ENCODE assay signal across 9 cellular contexts in the genomic region with DNA sequence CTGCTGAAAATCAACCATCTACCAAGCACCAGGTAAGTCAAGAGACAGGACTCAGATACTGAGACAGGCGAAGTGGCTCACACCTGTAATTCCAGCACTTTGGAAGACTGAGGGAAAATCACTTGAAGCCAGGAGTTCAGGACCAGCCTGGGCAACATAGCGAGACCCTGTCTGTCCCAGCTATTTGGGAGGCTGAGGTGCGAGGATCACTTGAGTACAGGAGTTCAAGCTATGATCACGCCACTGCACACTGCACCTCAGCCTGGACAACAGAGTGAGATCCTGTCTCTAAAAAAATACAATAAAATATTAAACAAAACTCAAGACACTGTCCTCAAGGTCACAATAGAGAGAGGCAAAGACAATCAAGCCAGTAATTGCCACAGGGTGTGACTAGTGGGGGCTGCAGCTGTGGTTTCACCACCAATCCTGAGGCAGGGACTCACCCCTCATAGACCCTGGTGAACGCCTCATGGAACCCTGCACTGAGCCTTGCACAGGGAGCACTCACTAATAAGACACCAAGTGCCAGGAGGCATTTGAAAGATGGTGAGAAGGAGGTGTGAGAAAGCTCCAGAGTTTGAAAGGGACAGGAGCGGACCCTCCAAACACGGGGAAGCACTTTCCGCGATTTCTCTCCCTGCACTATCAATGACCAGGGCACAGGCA. TPM values are rescaled to one million over a fixed set of nuclear protein-coding genes. Genes with fewer than 3 reads are reported as not detected.
DNase-seq lines count a peak whose midpoint lies in the region; ATAC-seq, FAIRE-seq and TF ChIP-seq lines count a peak whose summit lies in the region.
"Had no signal": no experiment of that assay in that cellular context is flagged by ENCODE, and none has a peak within 500 bp of the region (broad histone marks: within the 10 kb centered on the region; RNA-seq: fewer than 3 reads in every experiment).

No MANE protein-coding gene starts in this region.

- DNase-seq in GM06990 (ENCODE audit: extremely low read depth, insufficient read length) (no peak), OCI-LY7 (ENCODE audit: low spot score) (no peak), H1 (ENCODE audit: low read depth in 1 of 2, low spot score in 2 of 2) (no peak), osteoblast (ENCODE audit: insufficient read length, low spot score, missing footprints) (no peak), dedifferentiated amniotic fluid mesenchymal stem cell (ENCODE audit: extremely low spot score) (no peak), NCI-H1417 (lab: John Stamatoyannopoulos, UW) (no peak)
- DNase-seq: NCI-H1436 treated with DMSO at 0.1 percent for 48 hours had no signal

- H3K4me1 ChIP-seq in OCI-LY7 (ENCODE audit: insufficient read depth, low read length, poor library complexity, severe bottlenecking) (peaks cover 26% of the 10 kb centered on the region), H1 (replicated peaks in 1 of 4; ENCODE audit: control insufficient read depth in 3 of 4, insufficient read depth in 4 of 4, low read length in 3 of 4) (peaks cover 0 to 17% (median 7%) of the 10 kb centered on the region in 4 experiments; a peak in 6 of 7 replicates), osteoblast (ENCODE audit: insufficient read depth, low read length) (peaks cover 26% of the 10 kb centered on the region)

- H4K8ac ChIP-seq in H1 (ENCODE audit: extremely low read depth, insufficient read depth, low read length) = no peak overlapping the region; the same call in 1 of the 2 replicates

- H3K18ac ChIP-seq in H1 (ENCODE audit: extremely low read depth, low read length) = no peak overlapping the region

- H3K14ac ChIP-seq in H1 (ENCODE audit: insufficient read length) = no peak overlapping the region

- no peak overlapping the region for H2AK5ac ChIP-seq in H1 (ENCODE audit: low read depth, low read length)

- H3K36me3 ChIP-seq in GM06990 (ENCODE audit: control insufficient read depth, insufficient read depth, low read length) = peaks cover 41% of the 10 kb centered on the region
- H3K36me3 ChIP-seq in OCI-LY7 (ENCODE audit: insufficient read depth, low read length) = peaks cover 64% of the 10 kb centered on the region
- H3K36me3 ChIP-seq in H1 (ENCODE audit: control insufficient read depth in 2 of 4, insufficient read depth in 4 of 4, low read length in 3 of 4) = peaks cover 37 to 61% (median 51%) of the 10 kb centered on the region in 4 experiments
- H3K36me3 ChIP-seq in osteoblast (ENCODE audit: insufficient read depth, low read length) = peaks cover 54% of the 10 kb centered on the region

- peaks cover 10% of the 10 kb centered on the region for H3K23me2 ChIP-seq in H1 (ENCODE audit: low read depth, low read length)

- H3K27ac ChIP-seq in OCI-LY7 (ENCODE audit: low read depth, low read length, poor library complexity, severe bottlenecking) (no peak overlapping the region), H1 (ENCODE audit: low read depth, low read length) (no peak overlapping the region), osteoblast (ENCODE audit: low read depth, low read length) (peak overlapping the region; percentile 94)

- H3K9me3 ChIP-seq in OCI-LY7 (ENCODE audit: low read length) = no peaks in the 10 kb centered on the region
- H3K9me3 ChIP-seq in H1 (ENCODE audit: insufficient read depth in 2 of 2, low read depth in 1 of 2, low read length in 1 of 2) = no peaks in the 10 kb centered on the region
- no peaks in the 10 kb centered on the region for H3K9me3 ChIP-seq in osteoblast (ENCODE audit: low read depth, low read length)

- peak overlapping the region; percentile 75 for H3K4ac ChIP-seq in H1 (replicated peaks; ENCODE audit: insufficient read length, low read depth, low read length)

- no peak overlapping the region for H2BK20ac ChIP-seq in H1 (ENCODE audit: low read length)

- peak overlapping the region; percentile 96 for H3K4me2 ChIP-seq in OCI-LY7 (ENCODE audit: low read length)
- H3K4me2 ChIP-seq in H1 (ENCODE audit: insufficient read depth in 1 of 2, low read depth in 2 of 2, low read length in 2 of 2) = peak overlapping the region; percentile 97 to 99
- peak overlapping the region; percentile 98 for H3K4me2 ChIP-seq in osteoblast (ENCODE audit: insufficient read depth, low read length)

- POLR2A ChIA-PET in OCI-LY7 (lab: Charles Lee) (interaction anchor here (1.0 to 2.9 kb wide), 4 partner anchors 14 to 40 kb away, joined by 3 to 27 read pairs (median 7); a partner anchor contains a TSS), H1 (lab: Charles Lee; ENCODE audit: partially characterized antibody) (interaction anchor here (1.0 to 13.7 kb wide), 10 partner anchors 15 to 95 kb away, joined by 3 to 420 read pairs (median 12); a partner anchor contains a TSS)

- peaks cover 67% of the 10 kb centered on the region for H3K79me2 ChIP-seq in OCI-LY7 (ENCODE audit: insufficient read depth, low read depth, low read length)
- peaks cover 41 to 61% of the 10 kb centered on the region in 2 experiments for H3K79me2 ChIP-seq in H1 (ENCODE audit: control insufficient read depth in 1 of 2, insufficient read depth in 2 of 2, low read length in 2 of 2)
- H3K79me2 ChIP-seq in osteoblast (ENCODE audit: insufficient read depth, low read length) = peaks cover 63% of the 10 kb centered on the region

- no peak for TF ChIP-seq RAD21 in H1 (IDR thresholded peaks at IDR 0.05 in 1 of 2, conservative IDR thresholded peaks at IDR 0.05 in 1 of 2; ENCODE audit: low read depth in 2 of 2, low read length in 2 of 2)

- CTCF ChIA-PET in OCI-LY7 (lab: Charles Lee; ENCODE audit: unreplicated experiment) (interaction anchor here (0.5 to 2.2 kb wide), 3 partner anchors 10 to 21 kb away, joined by 3 to 7 read pairs (median 6); no protein-coding TSS in a partner anchor), H1 (lab: Charles Lee; ENCODE audit: partially characterized antibody) (interaction anchor here (0.9 to 7.4 kb wide), 8 partner anchors 8 to 57 kb away, joined by 3 to 85 read pairs (median 10); a partner anchor contains a TSS)

- no peak overlapping the region for H3K23ac ChIP-seq in H1 (ENCODE audit: insufficient read length)

- H3K79me1 ChIP-seq in H1 (ENCODE audit: low read depth, low read length) = peaks cover 31% of the 10 kb centered on the region

- H3K4me3 ChIP-seq in GM06990 (replicated peaks; ENCODE audit: low read depth, low read length) = peak overlapping the region; percentile 82
- H3K4me3 ChIP-seq in OCI-LY7 (ENCODE audit: low read depth, low read length, poor library complexity, severe bottlenecking) = peak overlapping the region; percentile 85
- H3K4me3 ChIP-seq in H1 (ENCODE audit: extremely low read depth in 1 of 4, insufficient read depth in 2 of 4, low read depth in 3 of 4, low read length in 4 of 4) = peak overlapping the region; percentile 75 to 97 (median 94)
- H3K4me3 ChIP-seq in osteoblast (ENCODE audit: insufficient read depth, low read length) = peak overlapping the region; percentile 96

- no peak for TF ChIP-seq EP300 in H1 (IDR thresholded peaks at IDR 0.05; ENCODE audit: borderline replicate concordance in 1 of 2, low read depth in 2 of 2, low read length in 2 of 2)

- H3K27me3 ChIP-seq in GM06990 (replicated peaks; ENCODE audit: control insufficient read depth, insufficient read depth, low read length) (no peaks in the 10 kb centered on the region), H1 (replicated peaks in 1 of 4; ENCODE audit: control insufficient read depth in 3 of 4, extremely low read depth in 1 of 4, insufficient read depth in 3 of 4, low read length in 3 of 4) (no peaks in the 10 kb centered on the region), osteoblast (ENCODE audit: insufficient read depth, low read length) (no peaks in the 10 kb centered on the region)

- intact Hi-C loops in OCI-LY7 (cut with micrococcal nuclease; ENCODE audit: unreplicated experiment) = no loop called here

- ATAC-seq in GM21723 (IDR thresholded peaks at IDR 0.05; ENCODE audit: unreplicated experiment) (no peak), GM21737 (IDR thresholded peaks at IDR 0.05; ENCODE audit: unreplicated experiment) (no peak)

- 81% methylated on average over 9 of the region's 9 CpGs; no CpG with 5 or more reads in 1 of the 2 experiments for WGBS in H1 (ENCODE audit: extremely low coverage in 1 of 2, insufficient coverage in 1 of 2, insufficient read length in 1 of 2, insufficient replicate concordance in 2 of 2, low coverage in 1 of 2, low lambda C conversion rate in 2 of 2, missing lambda C conversion rate in 1 of 2), 2 experiments

- no peak overlapping the region for H4K91ac ChIP-seq in H1 (replicated peaks; ENCODE audit: insufficient read length, low read length)

- no peak overlapping the region for H2AFZ ChIP-seq in OCI-LY7 (ENCODE audit: low read length)
- H2AFZ ChIP-seq in H1 (ENCODE audit: low read length) = no peak overlapping the region
- no peak overlapping the region for H2AFZ ChIP-seq in osteoblast (ENCODE audit: low read length)

- H3K9me2 ChIP-seq in OCI-LY7 (ENCODE audit: insufficient read depth, low read length) = no peaks in the 10 kb centered on the region

- H4K20me1 ChIP-seq in OCI-LY7 (ENCODE audit: insufficient read depth, low read length) (peaks cover 47% of the 10 kb centered on the region), H1 (replicated peaks in 1 of 2; ENCODE audit: control insufficient read depth in 1 of 2, insufficient read depth in 2 of 2, low read length in 2 of 2) (peaks cover 35 to 40% of the 10 kb centered on the region in 2 experiments), osteoblast (ENCODE audit: insufficient read depth, low read length) (peaks cover 54% of the 10 kb centered on the region)

- H2BK15ac ChIP-seq in H1 (ENCODE audit: low read length) = no peak overlapping the region

- no peak for TF ChIP-seq POLR2A in H1 (IDR thresholded peaks at IDR 0.05; ENCODE audit: control extremely low read depth in 1 of 2, low read depth in 2 of 2, low read length in 2 of 2)

- peak overlapping the region in 3 of 4 experiments; percentile 87 to 94 (median 93); a peak in 6 of 7 replicates for H3K9ac ChIP-seq in H1 (replicated peaks in 1 of 4; ENCODE audit: extremely low read depth in 1 of 4, low read depth in 3 of 4, low read length in 3 of 4)

- H3K56ac ChIP-seq in H1 (replicated peaks; ENCODE audit: insufficient read length, low read depth, low read length) = no peak overlapping the region

- H4K5ac ChIP-seq in H1 (ENCODE audit: insufficient read length, low read depth, low read length) = no peak overlapping the region

- H2BK120ac ChIP-seq in H1 (replicated peaks; ENCODE audit: low read depth, low read length) = no peak overlapping the region

- TF ChIP-seq CTCF in GM06990 (IDR thresholded peaks at IDR 0.05; ENCODE audit: insufficient read depth, low read length, poor library complexity, severe bottlenecking) (no peak), OCI-LY7 (conservative IDR thresholded peaks at IDR 0.05; ENCODE audit: low read length) (no peak), H1 (IDR thresholded peaks at IDR 0.05; ENCODE audit: control extremely low read depth in 1 of 3, insufficient read depth in 1 of 3, low read depth in 1 of 3, low read length in 3 of 3) (no peak), osteoblast (IDR thresholded peaks at IDR 0.05; ENCODE audit: extremely low read depth, low read depth, low read length) (no peak)

- no peak for FAIRE-seq in H1 (lab: Jason Lieb, UNC)

- peak overlapping the region; percentile 50; the same call in 1 of the 2 replicates for H2BK5ac ChIP-seq in H1 (ENCODE audit: low read depth, low read length)

- no peak overlapping the region for H2BK12ac ChIP-seq in H1 (ENCODE audit: low read depth, low read length)

- no TSS peak for BruUV-seq in OCI-LY7 (replicated peaks; lab: Mats Ljungman, UMichigan)

RNA-seq across cellular contexts. Expression of a gene that starts 1.7 kb away (rescaled TPM):
- 30.0 and 49.1 TPM in 2 replicates for total RNA-seq in OCI-LY7 (2014; rRNA removed; shearing (Covaris generic))
- total RNA-seq in OCI-LY7 (2022) = 96.3 and 111 TPM in 2 replicates
- 59.8 and 63.1 TPM in 2 replicates for total RNA-seq in H1 (2021; fragmentation: NEBNext Ultra II Directional; extraction: Animal tissue kit (Norgen Biotek cat#: 25700))
- 59.4 and 74.4 TPM in 2 replicates for polyA plus RNA-seq in H1 (2011; rRNA removed)
- 64.2 TPM for polyA plus RNA-seq in H1 (2011; cell fraction: cytosol; rRNA removed)
- 124 TPM for polyA plus RNA-seq in H1 (2011; cell fraction: nucleus; rRNA removed)
- 52.5 to 70.9 TPM (median 66.4 TPM) in 4 replicates for polyA plus RNA-seq in H1 (2012, experiment 1 of 2)
- 64.6 TPM for polyA plus RNA-seq in H1 (2012, experiment 2 of 2)
- polyA plus RNA-seq in H1 (2013, experiment 1 of 2) = 64.7 TPM
- 63.4 TPM for polyA plus RNA-seq in H1 (2013, experiment 2 of 2)
- 38.6 and 54.0 TPM in 2 replicates for polyA minus RNA-seq in H1 (2011; rRNA and poly(A)+ RNA removed)
- polyA minus RNA-seq in H1 (2011; cell fraction: cytosol; rRNA and poly(A)+ RNA removed) = 35.5 TPM
- polyA minus RNA-seq in H1 (2011; cell fraction: nucleus; rRNA and poly(A)+ RNA removed) = 66.0 TPM
- 5.6 and 6.9 TPM in 2 replicates for total RNA-seq in osteoblast

RNA-seq across cellular contexts. Expression of a gene that starts 39.2 kb away (rescaled TPM):
- 19.0 and 20.9 TPM in 2 replicates for total RNA-seq in OCI-LY7 (2014; rRNA removed; shearing (Covaris generic))
- total RNA-seq in OCI-LY7 (2022) (40.0 and 42.9 TPM in 2 replicates), osteoblast (42.7 and 43.6 TPM in 2 replicates)
- 33.8 and 35.1 TPM in 2 replicates for total RNA-seq in H1 (2021; fragmentation: NEBNext Ultra II Directional; extraction: Animal tissue kit (Norgen Biotek cat#: 25700))
- 9.2 and 10.6 TPM in 2 replicates for polyA plus RNA-seq in H1 (2011; rRNA removed)
- 11.4 TPM for polyA plus RNA-seq in H1 (2011; cell fraction: cytosol; rRNA removed)
- polyA plus RNA-seq in H1 (2011; cell fraction: nucleus; rRNA removed) = 14.1 TPM
- 13.1 to 23.1 TPM (median 17.6 TPM) in 4 replicates for polyA plus RNA-seq in H1 (2012, experiment 1 of 2)
- 1.3 TPM for polyA plus RNA-seq in H1 (2012, experiment 2 of 2)
- polyA plus RNA-seq in H1 (2013, experiment 1 of 2) = 15.9 TPM
- 14.4 TPM for polyA plus RNA-seq in H1 (2013, experiment 2 of 2)
- polyA minus RNA-seq in H1 (2011; rRNA and poly(A)+ RNA removed) = 38.8 and 46.1 TPM in 2 replicates
- polyA minus RNA-seq in H1 (2011; cell fraction: cytosol; rRNA and poly(A)+ RNA removed) = 21.9 TPM
- polyA minus RNA-seq in H1 (2011; cell fraction: nucleus; rRNA and poly(A)+ RNA removed) = 55.1 TPM
